Comparison of ENCODE assay signal across 17 cellular contexts in genomic region chr2:168964251-168964807, GRCh38.
A peak's percentile ranks its signal among the peaks of the same experiment; 100 is the strongest.
DNase-seq lines count a peak whose midpoint lies in the region; FAIRE-seq and TF ChIP-seq lines count a peak whose summit lies in the region.
"Had no signal": no experiment of that assay in that cellular context is flagged by ENCODE, and none has a peak within 500 bp of the region (broad histone marks: within the 10 kb centered on the region; RNA-seq: fewer than 3 reads in every experiment).

No MANE protein-coding gene starts in this region.

- no CpG with 5 or more reads among the region's 3 CpGs for WGBS in trophoblast cell (ENCODE audit: extremely low coverage, insufficient coverage, insufficient read length)

- H3K36me3 ChIP-seq in bronchial epithelial cell (ENCODE audit: control insufficient read depth, insufficient read depth, low read length) = no peaks in the 10 kb centered on the region
- H3K36me3 ChIP-seq in trophoblast cell (ENCODE audit: control insufficient read depth in 1 of 2, insufficient read depth in 2 of 2, low read length in 2 of 2) = no peaks in the 10 kb centered on the region
- H3K36me3 ChIP-seq: SJCRH30, tibial nerve had no signal

- no peak for FAIRE-seq in bronchial epithelial cell (lab: Jason Lieb, UNC)
- FAIRE-seq: A549, GM12878 had no signal

- H2AFZ ChIP-seq in trophoblast cell (ENCODE audit: insufficient read depth, low read length, poor library complexity) = no peak overlapping the region

- H3K9ac ChIP-seq in trophoblast cell (ENCODE audit: low read length) = no peak overlapping the region

- H3K79me1 ChIP-seq in trophoblast cell (ENCODE audit: low read length) = no peaks in the 10 kb centered on the region

- no peak overlapping the region for H3K14ac ChIP-seq in trophoblast cell (ENCODE audit: low read length)

- DNase-seq in SIG-M5 treated with dmso at 0.1 percent for 504 hours (lab: John Stamatoyannopoulos, UW; ENCODE audit: unreplicated experiment) (peak; percentile 59), SIG-M5 (lab: John Stamatoyannopoulos, UW) (no peak), NCI-H226 (peak; percentile 16), bronchial epithelial cell (ENCODE audit: low read depth) (peak; percentile 31), trophoblast cell (peak; percentile 66 to 77), NCI-H1436 treated with DMSO at 0.1 percent for 48 hours (lab: John Stamatoyannopoulos, UW) (no peak), dorsolateral prefrontal cortex (no peak)
- no peak for DNase-seq in stimulated activated CD4-positive, alpha-beta T cell treated with anti-CD3 and anti-CD28 coated beads, Interleukin-2, amount 100 ng/mL, for 24 hours
- DNase-seq: activated T-cell treated with anti-CD3 and anti-CD28 coated beads, Interleukin-2, amount 50 U/mL, for 48 hours; NCI-H1048; occipital lobe; SJCRH30; stimulated activated CD4-positive, alpha-beta T cell treated with anti-CD3 and anti-CD28 coated beads, Interleukin-4, amount 100 ng/mL, for 4 hours; T1000 had no signal

- intact Hi-C loops in dorsolateral prefrontal cortex (cut with DNase I) = loop anchor here (5.0 to 10.0 kb wide), 3 partner anchors 148 to 430 kb away; no protein-coding TSS in a partner anchor

- H3K9me3 ChIP-seq in trophoblast cell (ENCODE audit: insufficient read depth, low read depth, low read length) = no peaks in the 10 kb centered on the region
- H3K9me3 ChIP-seq: A549, SJCRH30, tibial nerve had no signal

- H2BK5ac ChIP-seq in trophoblast cell (ENCODE audit: low read depth, low read length, poor library complexity) = no peak overlapping the region

- H3K4me1 ChIP-seq in trophoblast cell (ENCODE audit: control insufficient read depth in 1 of 2, insufficient read depth in 2 of 2, low read length in 2 of 2) = peaks cover 0 to 4% of the 10 kb centered on the region in 2 experiments
- H3K4me1 ChIP-seq: A549, SJCRH30, tibial nerve had no signal

- H3K18ac ChIP-seq in trophoblast cell (ENCODE audit: low read length) = no peak overlapping the region

- no peak overlapping the region for H2BK12ac ChIP-seq in trophoblast cell (ENCODE audit: low read length)

- TF ChIP-seq CTCF in bronchial epithelial cell (IDR thresholded peaks at IDR 0.05; ENCODE audit: insufficient read depth, low read length, severe bottlenecking) (no peak), dorsolateral prefrontal cortex (IDR thresholded peaks at IDR 0.05 in 54 of 56, conservative IDR thresholded peaks at IDR 0.05 in 2 of 56; ENCODE audit: low read depth in 1 of 56, partially characterized antibody in 56 of 56) (no peak)

- no peak overlapping the region for H4K12ac ChIP-seq in trophoblast cell (ENCODE audit: low read depth, low read length)

- no peak overlapping the region for H3K4ac ChIP-seq in trophoblast cell (ENCODE audit: low read depth, low read length)

- H4K91ac ChIP-seq in trophoblast cell (ENCODE audit: low read depth, low read length) = no peak overlapping the region

- no peaks in the 10 kb centered on the region for H3K27me3 ChIP-seq in bronchial epithelial cell (ENCODE audit: control insufficient read depth, insufficient read depth, low read length)
- H3K27me3 ChIP-seq in trophoblast cell (ENCODE audit: insufficient read depth, low read length) = no peaks in the 10 kb centered on the region
- no peaks in the 10 kb centered on the region for H3K27me3 ChIP-seq in dorsolateral prefrontal cortex
- H3K27me3 ChIP-seq: SJCRH30, tibial nerve had no signal

- no peak overlapping the region for H3K23ac ChIP-seq in trophoblast cell (ENCODE audit: low read length)

- H3K4me3 ChIP-seq in bronchial epithelial cell (ENCODE audit: low read depth, low read length) (no peak overlapping the region), trophoblast cell (ENCODE audit: low read depth, low read length) (no peak overlapping the region), dorsolateral prefrontal cortex (no peak overlapping the region)
- H3K4me3 ChIP-seq: A549, GM12878, SJCRH30, tibial nerve had no signal

- no peak overlapping the region for H2AK5ac ChIP-seq in trophoblast cell (ENCODE audit: low read length)

- no peak overlapping the region for H3K4me2 ChIP-seq in trophoblast cell (ENCODE audit: low read length)
- H3K4me2 ChIP-seq: A549 had no signal

- H4K8ac ChIP-seq in trophoblast cell (ENCODE audit: low read depth, low read length) = no peak overlapping the region

- H3K27ac ChIP-seq in trophoblast cell (ENCODE audit: low read depth, low read length) = no peak overlapping the region
- no peak overlapping the region for H3K27ac ChIP-seq in dorsolateral prefrontal cortex
- H3K27ac ChIP-seq: A549, SJCRH30, tibial nerve had no signal

- no peaks in the 10 kb centered on the region for H3K79me2 ChIP-seq in trophoblast cell (ENCODE audit: control insufficient read depth, insufficient read depth, low read length, poor library complexity)

- H2BK120ac ChIP-seq in trophoblast cell (ENCODE audit: insufficient read depth, low read length, poor library complexity) = no peak overlapping the region

Comparison
In these comparisons a context has a peak if more than half of its experiments do, and no peak if none do; other contexts are left out.
1. DNase-seq: peak in SIG-M5 treated with dmso at 0.1 percent for 504 hours (single experiment), NCI-H226 (single experiment), bronchial epithelial cell (single experiment) and trophoblast cell (2 of 2); none in SIG-M5 (single experiment), stimulated activated CD4-positive, alpha-beta T cell treated with anti-CD3 and anti-CD28 coated beads, Interleukin-2, amount 100 ng/mL, for 24 hours (0 of 2), NCI-H1436 treated with DMSO at 0.1 percent for 48 hours (single experiment) and dorsolateral prefrontal cortex (0 of 10).